12 cellular contexts compared by ENCODE assay signal in genomic region chr12:14619731-14620501, GRCh38. TPM values are rescaled to one million over a fixed set of nuclear protein-coding genes. Genes with fewer than 3 reads are reported as not detected.
DNase-seq lines count a peak whose midpoint lies in the region; ATAC-seq, FAIRE-seq and TF ChIP-seq lines count a peak whose summit lies in the region.
"Had no signal": no experiment of that assay in that cellular context is flagged by ENCODE, and none has a peak within 500 bp of the region (broad histone marks: within the 10 kb centered on the region; RNA-seq: fewer than 3 reads in every experiment).

No MANE protein-coding gene starts in this region.

- H3K4me3 ChIP-seq in OCI-LY1 (ENCODE audit: low read depth, low read length, poor library complexity, severe bottlenecking) (no peak overlapping the region), stomach (no peak overlapping the region)
- H3K4me3 ChIP-seq in naive thymus-derived CD4-positive, alpha-beta T cell (ENCODE audit: low read length), result no peak overlapping the region
- H3K4me3 ChIP-seq: K562 had no signal

- H3K9me3 Mint-ChIP-seq in naive thymus-derived CD4-positive, alpha-beta T cell, result peaks cover 0 to 3% (median 0%) of the 10 kb centered on the region in 11 donors
- no peaks in the 10 kb centered on the region for H3K9me3 Mint-ChIP-seq in activated T-cell treated with anti-CD3 and anti-CD28 coated beads, Interleukin-2, amount 50 U/mL, for 24 hours
- H3K9me3 Mint-ChIP-seq: T-helper 1 cell treated with Interleukin-12 subunit alpha and Interleukin-12 subunit beta and Interleukin-4 antibody, amounts not matched to agents 30 μg/mL and 1 μg/mL, for 36 hours had no signal

- no peak for TF ChIP-seq POLR2A in stomach (IDR thresholded peaks at IDR 0.05)

- intact Hi-C loops in stomach (cut with DNase I; ENCODE audit: low total_unique reads), result no loop called here
- intact Hi-C loops in naive thymus-derived CD4-positive, alpha-beta T cell (cut with micrococcal nuclease), result loop anchor here (1.0 to 10.0 kb wide), 4 partner anchors 45 to 382 kb away; partner anchors contain the start of gene ATF7IP (in 1 of the 2)

- H2AFZ ChIP-seq in OCI-LY1 (ENCODE audit: low read length), result no peak overlapping the region

- peaks cover 0 to 4% (median 0%) of the 10 kb centered on the region in 7 donors for H3K4me1 Mint-ChIP-seq in naive thymus-derived CD4-positive, alpha-beta T cell
- H3K4me1 Mint-ChIP-seq in activated T-cell treated with anti-CD3 and anti-CD28 coated beads, Interleukin-2, amount 50 U/mL, for 24 hours (ENCODE audit: low read depth), result peaks cover 1% of the 10 kb centered on the region
- H3K4me1 Mint-ChIP-seq: brain had no signal

- TF ChIP-seq CTCF in OCI-LY1 (IDR thresholded peaks at IDR 0.05; ENCODE audit: low read length) (no peak), stomach (IDR thresholded peaks at IDR 0.05) (no peak), D721Med (IDR thresholded peaks at IDR 0.05; ENCODE audit: insufficient read depth, missing control alignments) (no peak)

- H3K4me2 ChIP-seq in OCI-LY1 (ENCODE audit: low read length), result peak overlapping the region; percentile 40; the same call in 1 of the 2 replicates

- H3K27me3 ChIP-seq in OCI-LY1 (ENCODE audit: insufficient read depth, low read length) (no peaks in the 10 kb centered on the region), stomach (no peaks in the 10 kb centered on the region)
- H3K27me3 ChIP-seq in naive thymus-derived CD4-positive, alpha-beta T cell (ENCODE audit: control insufficient read depth in 2 of 2, insufficient read depth in 2 of 2, low read length in 2 of 2), result no peaks in the 10 kb centered on the region

- peaks cover 3 to 16% (median 12%) of the 10 kb centered on the region in 5 donors for H3K27me3 Mint-ChIP-seq in naive thymus-derived CD4-positive, alpha-beta T cell
- peaks cover 16% of the 10 kb centered on the region for H3K27me3 Mint-ChIP-seq in activated T-cell treated with anti-CD3 and anti-CD28 coated beads, Interleukin-2, amount 50 U/mL, for 24 hours
- H3K27me3 Mint-ChIP-seq: brain had no signal

- FAIRE-seq in GM19239 (lab: Jason Lieb, UNC), result peak; percentile 96
- FAIRE-seq in D721Med (lab: Jason Lieb, UNC), result no peak
- FAIRE-seq: K562 had no signal

- no peak overlapping the region for H3K27ac Mint-ChIP-seq in naive thymus-derived CD4-positive, alpha-beta T cell
- no peak overlapping the region for H3K27ac Mint-ChIP-seq in activated T-cell treated with anti-CD3 and anti-CD28 coated beads, Interleukin-2, amount 50 U/mL, for 24 hours
- H3K27ac Mint-ChIP-seq: T-helper 1 cell treated with Interleukin-12 subunit alpha and Interleukin-12 subunit beta and Interleukin-4 antibody, amounts not matched to agents 30 μg/mL and 1 μg/mL, for 36 hours had no signal

- TF ChIP-seq EP300 in stomach (IDR thresholded peaks at IDR 0.05), result no peak

- H3K9me2 ChIP-seq in OCI-LY1 (ENCODE audit: low read depth, low read length), result no peaks in the 10 kb centered on the region

- H3K9ac ChIP-seq in OCI-LY1 (ENCODE audit: low read length), result peak overlapping the region; percentile 2; the same call in 1 of the 2 replicates

- ATAC-seq in HG02870 (IDR thresholded peaks at IDR 0.05; ENCODE audit: unreplicated experiment), result peak; percentile 68
- ATAC-seq in naive thymus-derived CD4-positive, alpha-beta T cell, result no peak
- ATAC-seq: esophagus mucosa, K562 had no signal

- 0 out of 2 replicates have a peak, but pooled peaks cover 3% of the 10 kb centered on the region for H3K9me3 ChIP-seq in OCI-LY1 (ENCODE audit: low read length)
- H3K9me3 ChIP-seq in stomach, result no peaks in the 10 kb centered on the region
- H3K9me3 ChIP-seq in naive thymus-derived CD4-positive, alpha-beta T cell (ENCODE audit: control insufficient read depth in 2 of 3, low read length in 3 of 3), result no peaks in the 10 kb centered on the region

- POLR2A ChIA-PET in naive thymus-derived CD4-positive, alpha-beta T cell (lab: Charles Lee), result no interaction called here

- 40 to 65% (median 48%) methylated on average over 6 of the region's 6 CpGs for WGBS in stomach, 5 donors

- peak overlapping the region; percentile 83 for H3K27ac ChIP-seq in OCI-LY1 (ENCODE audit: low read depth, low read length, poor library complexity, severe bottlenecking)
- peak overlapping the region; percentile 36 to 78 (median 69) for H3K27ac ChIP-seq in stomach
- no peak overlapping the region for H3K27ac ChIP-seq in naive thymus-derived CD4-positive, alpha-beta T cell (ENCODE audit: low read depth, low read length)

- H3K36me3 Mint-ChIP-seq in naive thymus-derived CD4-positive, alpha-beta T cell, result no peaks in the 10 kb centered on the region
- H3K36me3 Mint-ChIP-seq in activated T-cell treated with anti-CD3 and anti-CD28 coated beads, Interleukin-2, amount 50 U/mL, for 24 hours (ENCODE audit: low read depth), result no peaks in the 10 kb centered on the region
- H3K36me3 Mint-ChIP-seq: brain had no signal

- H3K4me3 Mint-ChIP-seq in naive thymus-derived CD4-positive, alpha-beta T cell, result no peak overlapping the region
- no peak overlapping the region for H3K4me3 Mint-ChIP-seq in activated T-cell treated with anti-CD3 and anti-CD28 coated beads, Interleukin-2, amount 50 U/mL, for 24 hours
- H3K4me3 Mint-ChIP-seq: brain; T-helper 1 cell treated with Interleukin-12 subunit alpha and Interleukin-12 subunit beta and Interleukin-4 antibody, amounts not matched to agents 30 μg/mL and 1 μg/mL, for 36 hours had no signal

- H3K36me3 ChIP-seq in OCI-LY1 (ENCODE audit: insufficient read depth, low read length), result peaks cover 5% of the 10 kb centered on the region; the same call in 1 of the 2 replicates
- no peaks in the 10 kb centered on the region for H3K36me3 ChIP-seq in stomach
- no peaks in the 10 kb centered on the region for H3K36me3 ChIP-seq in naive thymus-derived CD4-positive, alpha-beta T cell (ENCODE audit: control insufficient read depth in 2 of 3, insufficient read depth in 3 of 3, low read length in 3 of 3)

- DNase-seq in GM19239 (ENCODE audit: insufficient read length, low spot score) (no peak), stomach (peak; percentile 27), D721Med (ENCODE audit: insufficient read length, low spot score) (no peak)
- no peak for DNase-seq in naive thymus-derived CD4-positive, alpha-beta T cell
- DNase-seq in activated T-cell treated with anti-CD3 and anti-CD28 coated beads, Interleukin-2, amount 50 U/mL, for 24 hours, result no peak
- DNase-seq: DMS79 treated with DMSO at 0.1 percent for 48 hours had no signal

- H3K79me2 ChIP-seq in OCI-LY1 (ENCODE audit: insufficient read depth, low read length), result no peaks in the 10 kb centered on the region

- H3K4me1 ChIP-seq in OCI-LY1 (ENCODE audit: insufficient read depth, low read length, severe bottlenecking), result peaks cover 38% of the 10 kb centered on the region
- H3K4me1 ChIP-seq in stomach, result peaks cover 0 to 13% (median 6%) of the 10 kb centered on the region in 4 donors
- no peaks in the 10 kb centered on the region for H3K4me1 ChIP-seq in naive thymus-derived CD4-positive, alpha-beta T cell (ENCODE audit: control insufficient read depth in 2 of 2, insufficient read depth in 2 of 2, low read length in 2 of 2)

- H3F3A ChIP-seq in OCI-LY1 (ENCODE audit: insufficient read depth, low read length), result no peaks in the 10 kb centered on the region

- H4K20me1 ChIP-seq in OCI-LY1 (ENCODE audit: insufficient read depth, low read length), result no peaks in the 10 kb centered on the region

- CTCF ChIA-PET in naive thymus-derived CD4-positive, alpha-beta T cell (lab: Charles Lee), result interaction anchor here (1.0 to 3.3 kb wide), 3 partner anchors 10 to 382 kb away, joined by 3 to 18 read pairs (median 10); partner anchors contain the start of gene ATF7IP

RNA-seq across cellular contexts. Expression of gene PLBD1, which starts 52.2 kb away (rescaled TPM):
- total RNA-seq in stomach, result 10 to 100 TPM in 2 of 5 donors, under 1 TPM in 1, not detected in 2; 0.87 to 38.2 (median 23.5) TPM
- 1 to 10 TPM; 4.7 to 9.5 (median 7.2) TPM for polyA plus RNA-seq in stomach
- 10 to 100 TPM in 1 of 5 experiments, 1 to 10 TPM in 1, under 1 TPM in 2, not detected in 1; 0.30 to 74.1 (median 4.6) TPM for total RNA-seq in naive thymus-derived CD4-positive, alpha-beta T cell
- under 1 TPM; 0.44 to 0.69 TPM for polyA plus RNA-seq in naive thymus-derived CD4-positive, alpha-beta T cell
